In the genomic region with DNA sequence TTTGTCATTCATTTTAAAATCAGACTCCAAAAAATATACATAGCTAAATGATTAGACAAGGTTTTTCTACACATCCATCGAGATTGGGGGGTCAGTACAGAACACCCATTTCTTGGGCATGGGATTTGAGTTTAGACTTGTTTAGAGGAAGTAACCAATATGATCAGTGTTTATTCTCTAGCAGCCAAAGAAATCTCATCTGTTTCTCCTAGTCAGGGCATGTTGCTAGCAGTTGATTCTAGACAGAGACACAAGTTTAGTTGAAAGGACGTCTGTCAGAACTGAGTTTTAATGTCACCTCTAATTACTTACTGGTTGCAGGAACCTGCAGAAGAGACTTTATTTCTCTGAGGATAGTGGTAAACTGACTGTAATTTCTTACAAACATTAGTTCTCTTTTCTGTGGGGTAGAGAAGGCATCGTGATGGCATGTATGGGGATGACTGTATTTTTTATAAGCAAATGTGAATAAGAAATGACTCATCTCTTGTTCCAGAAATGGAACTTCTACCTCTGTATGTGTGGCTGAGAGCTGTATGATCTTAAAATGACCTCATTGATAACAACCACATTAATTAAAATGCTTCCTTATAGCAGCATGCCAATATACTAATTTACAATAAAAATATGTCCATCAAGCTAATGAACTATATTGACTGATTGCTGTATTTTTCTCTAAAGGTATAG, we compare ENCODE assay signal across 16 cellular contexts. TPM values are rescaled to one million over a fixed set of nuclear protein-coding genes. Genes with fewer than 3 reads are reported as not detected.
A peak's percentile ranks its signal among the peaks of the same experiment; 100 is the strongest.
DNase-seq lines count a peak whose midpoint lies in the region; ATAC-seq and TF ChIP-seq lines count a peak whose summit lies in the region.
"Had no signal": no experiment of that assay in that cellular context is flagged by ENCODE, and none has a peak within 500 bp of the region (broad histone marks: within the 10 kb centered on the region; RNA-seq: fewer than 3 reads in every experiment).

No MANE protein-coding gene starts in this region.

- H2BK120ac ChIP-seq in IMR-90 (ENCODE audit: low read depth, low read length) = peak overlapping the region; percentile 68

- H3K27me3 ChIP-seq in IMR-90 (ENCODE audit: control insufficient read depth, insufficient read depth, low read length) = no peaks in the 10 kb centered on the region

- H3K36me3 ChIP-seq in IMR-90 (ENCODE audit: control insufficient read depth, insufficient read depth, low read length) = no peaks in the 10 kb centered on the region

- no peak for TF ChIP-seq POLR2A in IMR-90 (IDR thresholded peaks at IDR 0.05; ENCODE audit: low read depth, low read length)

- peaks cover 5% of the 10 kb centered on the region; the same call in 1 of the 2 replicates for H3K9me1 ChIP-seq in IMR-90 (ENCODE audit: insufficient read depth, low read length)

- no peak overlapping the region for H3K27ac ChIP-seq in IMR-90 (ENCODE audit: insufficient read depth, low read length)

- H3K23ac ChIP-seq in IMR-90 (ENCODE audit: low read depth, low read length) = peak overlapping the region; percentile 28; the same call in 1 of the 2 replicates

- H3K27ac Mint-ChIP-seq in dendritic cell treated with granulocyte-macrophage colony-stimulating factor and Interleukin-4, amounts not matched to agents 40 ng/mL and 50 ng/mL, for 4 days = peak overlapping the region; percentile 56
- H3K27ac Mint-ChIP-seq: CD4-positive, alpha-beta T cell; naive thymus-derived CD8-positive, alpha-beta T cell had no signal

- no peak overlapping the region for H3K4me3 ChIP-seq in IMR-90 (ENCODE audit: insufficient read depth, low read depth, low read length)

- 0 out of 2 replicates have a peak overlapping the region, but pooled peaks have one; percentile 2 for H3K9ac ChIP-seq in IMR-90 (ENCODE audit: low read depth, low read length)

- H4K5ac ChIP-seq in IMR-90 (ENCODE audit: low read depth, low read length) = no peak overlapping the region

- H3K14ac ChIP-seq in IMR-90 (replicated peaks; ENCODE audit: low read depth, low read length) = peak overlapping the region; percentile 34; the same call in 1 of the 2 replicates

- BruUV-seq in IMR-90 (replicated peaks; lab: Mats Ljungman, UMichigan) = no TSS peak

- no peaks in the 10 kb centered on the region for H4K20me1 ChIP-seq in IMR-90 (ENCODE audit: insufficient read depth, low read length)

- peak overlapping the region in 1 of 2 experiments; percentile 6; a peak in 1 of 4 replicates for H4K8ac ChIP-seq in IMR-90 (ENCODE audit: low read depth in 2 of 2, low read length in 2 of 2)

- H3K4ac ChIP-seq in IMR-90 (ENCODE audit: low read depth, low read length) = peak overlapping the region; percentile 11; the same call in 1 of the 2 replicates

- no peaks in the 10 kb centered on the region for H3K9me3 ChIP-seq in IMR-90 (ENCODE audit: control insufficient read depth, insufficient read depth, low read length)

- no peak overlapping the region for H2AK5ac ChIP-seq in IMR-90 (ENCODE audit: low read depth, low read length)

- no peaks in the 10 kb centered on the region for H3K9me3 Mint-ChIP-seq in dendritic cell treated with granulocyte-macrophage colony-stimulating factor and Interleukin-4, amounts not matched to agents 40 ng/mL and 50 ng/mL, for 4 days
- H3K9me3 Mint-ChIP-seq: CD4-positive, alpha-beta T cell; naive thymus-derived CD8-positive, alpha-beta T cell had no signal

- TF ChIP-seq RAD21 in IMR-90 (IDR thresholded peaks at IDR 0.05; ENCODE audit: low read length) = no peak

- ATAC-seq in IMR-90 (ENCODE audit: low read depth) = peak; percentile 87
- no peak for ATAC-seq in HG03196 (IDR thresholded peaks at IDR 0.05; ENCODE audit: unreplicated experiment)
- no peak for ATAC-seq in GM19467 (IDR thresholded peaks at IDR 0.05; ENCODE audit: unreplicated experiment)
- no peak for ATAC-seq in HG03442 (IDR thresholded peaks at IDR 0.05; ENCODE audit: unreplicated experiment)
- ATAC-seq in HG03460 (IDR thresholded peaks at IDR 0.05; ENCODE audit: unreplicated experiment) = no peak
- ATAC-seq: naive thymus-derived CD8-positive, alpha-beta T cell had no signal

- CTCF ChIA-PET in IMR-90 (lab: Yijun Ruan, JAX) = no interaction called here

- H2BK5ac ChIP-seq in IMR-90 (ENCODE audit: low read depth, low read length, poor library complexity, severe bottlenecking) = peak overlapping the region; percentile 25

- no peak overlapping the region for H3K56ac ChIP-seq in IMR-90 (ENCODE audit: extremely low read depth, insufficient read depth, low read length)

- DNase-seq in Daoy (ENCODE audit: low read depth) = peak; percentile 17
- DNase-seq in IMR-90 = peak; percentile 59
- DNase-seq in renal cortical epithelial cell (ENCODE audit: low read depth) = peak; percentile 39
- DNase-seq: aorta; CD4-positive, alpha-beta T cell; effector CD4-positive, alpha-beta T cell; KG1; kidney glomerular epithelial cell; naive thymus-derived CD8-positive, alpha-beta T cell; NCI-H187 treated with DMSO at 0.1 percent for 48 hours; NCI-H774 had no signal

- H2AK9ac ChIP-seq in IMR-90 (replicated peaks; ENCODE audit: low read depth, low read length, poor library complexity) = no peak overlapping the region

- in situ Hi-C loops in IMR-90 (cut with MboI; ENCODE audit: low sequenced_read_pairs) = no loop called here

- H3K79me1 ChIP-seq in IMR-90 (ENCODE audit: low read depth in 1 of 2, low read length in 2 of 2) = no peaks in the 10 kb centered on the region

- H3K4me3 Mint-ChIP-seq in dendritic cell treated with granulocyte-macrophage colony-stimulating factor and Interleukin-4, amounts not matched to agents 40 ng/mL and 50 ng/mL, for 4 days = no peak overlapping the region
- H3K4me3 Mint-ChIP-seq: CD4-positive, alpha-beta T cell; naive thymus-derived CD8-positive, alpha-beta T cell had no signal

- intact Hi-C loops in IMR-90 (cut with micrococcal nuclease) = no loop called here
- intact Hi-C loops in dendritic cell treated with granulocyte-macrophage colony-stimulating factor and Interleukin-4, amounts not matched to agents 40 ng/mL and 50 ng/mL, for 4 days (cut with micrococcal nuclease) = no loop called here

- H3K18ac ChIP-seq in IMR-90 (ENCODE audit: low read depth, low read length) = peak overlapping the region; percentile 3; the same call in 1 of the 2 replicates

- peaks cover 1% of the 10 kb centered on the region for H3K27me3 Mint-ChIP-seq in dendritic cell treated with granulocyte-macrophage colony-stimulating factor and Interleukin-4, amounts not matched to agents 40 ng/mL and 50 ng/mL, for 4 days

- H3K4me2 ChIP-seq in IMR-90 (ENCODE audit: low read depth, low read length) = peak overlapping the region; percentile 23; the same call in 1 of the 2 replicates

- H3K36me3 Mint-ChIP-seq in dendritic cell treated with granulocyte-macrophage colony-stimulating factor and Interleukin-4, amounts not matched to agents 40 ng/mL and 50 ng/mL, for 4 days (ENCODE audit: low read depth) = no peaks in the 10 kb centered on the region
- H3K36me3 Mint-ChIP-seq: naive thymus-derived CD8-positive, alpha-beta T cell had no signal

- no peak for TF ChIP-seq CTCF in IMR-90 (conservative IDR thresholded peaks at IDR 0.05; ENCODE audit: low read depth, low read length)

- no peak overlapping the region for H4K91ac ChIP-seq in IMR-90 (ENCODE audit: insufficient read depth, low read depth, low read length)

- WGBS in IMR-90 (ENCODE audit: extremely low coverage in 2 of 2, insufficient read length in 1 of 2), 2 experiments = no CpG with 5 or more reads among the region's 3 CpGs

- H3K4me1 Mint-ChIP-seq in dendritic cell treated with granulocyte-macrophage colony-stimulating factor and Interleukin-4, amounts not matched to agents 40 ng/mL and 50 ng/mL, for 4 days (ENCODE audit: low read depth) = peaks cover 30% of the 10 kb centered on the region
- H3K4me1 Mint-ChIP-seq: naive thymus-derived CD8-positive, alpha-beta T cell had no signal

- H2BK15ac ChIP-seq in IMR-90 (ENCODE audit: low read depth, low read length) = peak overlapping the region; percentile 12; the same call in 2 of the 3 replicates

- H3K4me1 ChIP-seq in IMR-90 (ENCODE audit: control insufficient read depth, insufficient read depth, low read length) = peaks cover 2% of the 10 kb centered on the region; the same call in 1 of the 2 replicates

- dilution Hi-C loops in IMR-90 (cut with HindIII; ENCODE audit: low sequenced_read_pairs, unreplicated experiment) = no loop called here

- peak overlapping the region; percentile 22; the same call in 1 of the 2 replicates for H2BK20ac ChIP-seq in IMR-90 (ENCODE audit: low read depth, low read length)

- POLR2A ChIA-PET in IMR-90 (lab: Charles Lee; ENCODE audit: unreplicated experiment) = no interaction called here

- H2AFZ ChIP-seq in IMR-90 (replicated peaks; ENCODE audit: low read length, poor library complexity) = no peak overlapping the region

TF ChIP-seq in IMR-90, 13 proteins besides CTCF, POLR2A, EP300 and RAD21:
- TF ChIP-seq SMC3 (IDR thresholded peaks at IDR 0.05; ENCODE audit: low read depth, low read length) (no peak), FOS (IDR thresholded peaks at IDR 0.05; ENCODE audit: low read depth, low read length) (peak; percentile 70), NFE2L2 (IDR thresholded peaks at IDR 0.05; ENCODE audit: low read depth, low read length) (no peak), RFX5 (IDR thresholded peaks at IDR 0.05; ENCODE audit: low read depth, low read length) (no peak), MAZ (IDR thresholded peaks at IDR 0.05; ENCODE audit: borderline replicate concordance, low read depth, low read length) (no peak)
TF ChIP-seq in IMR-90: peak in this region for 1.

RNA-seq across cellular contexts. Expression of a gene that starts 30.6 kb away (rescaled TPM):
- total RNA-seq in Daoy (2014; rRNA removed; shearing (Covaris generic)) = 4.2 and 5.6 TPM in 2 replicates
- total RNA-seq in IMR-90 (2012; rRNA removed) = 15.2 and 18.9 TPM in 2 replicates
- polyA plus RNA-seq in IMR-90 (2012; rRNA removed) = 8.8 and 8.9 TPM in 2 replicates
- polyA plus RNA-seq in IMR-90 (2012; cell fraction: cytosol; rRNA removed) = 3.7 and 4.9 TPM in 2 replicates
- polyA plus RNA-seq in IMR-90 (2012; cell fraction: nucleus; rRNA removed; ENCODE audit: low replicate concordance) = 3.6 and 19.2 TPM in 2 replicates
- 23.2 and 32.3 TPM in 2 replicates for total RNA-seq in renal cortical epithelial cell
- total RNA-seq: CD4-positive, alpha-beta T cell had no signal
- polyA plus RNA-seq: naive thymus-derived CD8-positive, alpha-beta T cell had no signal
